ENCODE assay signal across 30 cellular contexts in genomic region chr17:75622071-75622470, GRCh38. TPM values are rescaled to one million over a fixed set of nuclear protein-coding genes. Genes with fewer than 3 reads are reported as not detected.
DNase-seq lines count a peak whose midpoint lies in the region; ATAC-seq and TF ChIP-seq lines count a peak whose summit lies in the region.
"Had no signal": no experiment of that assay in that cellular context is flagged by ENCODE, and none has a peak within 500 bp of the region (broad histone marks: within the 10 kb centered on the region; RNA-seq: fewer than 3 reads in every experiment).

No MANE protein-coding gene starts in this region.

- TF ChIP-seq CTCF in natural killer cell (IDR thresholded peaks at IDR 0.05) (no peak), right atrium auricular region (IDR thresholded peaks at IDR 0.05) (no peak)

- peaks cover 58% of the 10 kb centered on the region for H3K36me3 ChIP-seq in right atrium auricular region
- H3K36me3 ChIP-seq: brain microvascular endothelial cell had no signal

- H3K9me3 Mint-ChIP-seq in natural killer cell, result no peaks in the 10 kb centered on the region
- H3K9me3 Mint-ChIP-seq in natural killer cell treated with Interleukin-12 subunit alpha and Interleukin-12 subunit beta and Interleukin-15 and Interleukin-18, amount 100 ng/mL, for 72 hours, result no peaks in the 10 kb centered on the region
- H3K9me3 Mint-ChIP-seq in activated T-helper 1 cell treated with anti-CD3 and anti-CD28 coated beads, Interleukin-12 subunit alpha, Interleukin-12 subunit beta, Interleukin-2, Interleukin-4 antibody, amounts not matched to agents 30 ng/mL and 10 ng/mL and 1 ng/mL, durations not matched to agents 14 hours and 24 hours and 36 hours, result no peaks in the 10 kb centered on the region
- H3K9me3 Mint-ChIP-seq in naive thymus-derived CD8-positive, alpha-beta T cell, result no peaks in the 10 kb centered on the region
- H3K9me3 Mint-ChIP-seq: CD8-positive, alpha-beta T cell had no signal

- peak overlapping the region; percentile 0 to 25 for H3K27ac Mint-ChIP-seq in natural killer cell
- H3K27ac Mint-ChIP-seq in natural killer cell treated with Interleukin-12 subunit alpha and Interleukin-12 subunit beta and Interleukin-15 and Interleukin-18, amount 100 ng/mL, for 72 hours, result no peak overlapping the region
- H3K27ac Mint-ChIP-seq in activated T-helper 1 cell treated with anti-CD3 and anti-CD28 coated beads, Interleukin-12 subunit alpha, Interleukin-12 subunit beta, Interleukin-2, Interleukin-4 antibody, amounts not matched to agents 30 ng/mL and 10 ng/mL and 1 ng/mL, durations not matched to agents 14 hours and 24 hours and 36 hours, result peak overlapping the region; percentile 19
- H3K27ac Mint-ChIP-seq in naive thymus-derived CD8-positive, alpha-beta T cell, result peak overlapping the region in 6 of 10 donors; percentile 7 to 87 (median 44)
- H3K27ac Mint-ChIP-seq: activated CD4-positive, alpha-beta T cell treated with anti-CD3 and anti-CD28 coated beads for 36 hours; activated CD8-positive, alpha-beta T cell treated with anti-CD3 and anti-CD28 coated beads, Interleukin-2, amount 10 ng/mL, durations not matched to agents 7 days and 5 days; CD8-positive, alpha-beta T cell had no signal

- no peak overlapping the region for H3K4me3 Mint-ChIP-seq in natural killer cell
- no peak overlapping the region for H3K4me3 Mint-ChIP-seq in natural killer cell treated with Interleukin-12 subunit alpha and Interleukin-12 subunit beta and Interleukin-15 and Interleukin-18, amount 100 ng/mL, for 72 hours
- H3K4me3 Mint-ChIP-seq in activated T-helper 1 cell treated with anti-CD3 and anti-CD28 coated beads, Interleukin-12 subunit alpha, Interleukin-12 subunit beta, Interleukin-2, Interleukin-4 antibody, amounts not matched to agents 30 ng/mL and 10 ng/mL and 1 ng/mL, durations not matched to agents 14 hours and 24 hours and 36 hours, result no peak overlapping the region
- no peak overlapping the region for H3K4me3 Mint-ChIP-seq in naive thymus-derived CD8-positive, alpha-beta T cell
- H3K4me3 Mint-ChIP-seq: activated CD4-positive, alpha-beta T cell treated with anti-CD3 and anti-CD28 coated beads for 36 hours; activated CD8-positive, alpha-beta T cell treated with anti-CD3 and anti-CD28 coated beads, Interleukin-2, amount 10 ng/mL, durations not matched to agents 7 days and 5 days; CD8-positive, alpha-beta T cell had no signal

- POLR2A ChIA-PET in naive thymus-derived CD8-positive, alpha-beta T cell (lab: Charles Lee), result interaction anchor here (0.6 to 1.5 kb wide), 2 partner anchors 11 to 23 kb away, joined by 4 to 5 read pairs; partner anchors contain the start of gene SMIM5

- no peaks in the 10 kb centered on the region for H3K27me3 Mint-ChIP-seq in natural killer cell (ENCODE audit: low read depth in 2 of 2)
- H3K27me3 Mint-ChIP-seq in natural killer cell treated with Interleukin-12 subunit alpha and Interleukin-12 subunit beta and Interleukin-15 and Interleukin-18, amount 100 ng/mL, for 72 hours, result no peaks in the 10 kb centered on the region
- H3K27me3 Mint-ChIP-seq in activated T-helper 1 cell treated with anti-CD3 and anti-CD28 coated beads, Interleukin-12 subunit alpha, Interleukin-12 subunit beta, Interleukin-2, Interleukin-4 antibody, amounts not matched to agents 30 ng/mL and 10 ng/mL and 1 ng/mL, durations not matched to agents 14 hours and 24 hours and 36 hours (ENCODE audit: insufficient read depth), result no peaks in the 10 kb centered on the region
- no peaks in the 10 kb centered on the region for H3K27me3 Mint-ChIP-seq in naive thymus-derived CD8-positive, alpha-beta T cell
- H3K27me3 Mint-ChIP-seq: activated CD4-positive, alpha-beta T cell treated with anti-CD3 and anti-CD28 coated beads for 36 hours had no signal

- H3K27me3 ChIP-seq in right atrium auricular region, result no peaks in the 10 kb centered on the region
- H3K27me3 ChIP-seq: brain microvascular endothelial cell, dorsolateral prefrontal cortex, gastroesophageal sphincter, suprapubic skin, upper lobe of right lung had no signal

- no peak for DNase-seq in natural killer cell
- DNase-seq in natural killer cell treated with Interleukin-12 subunit alpha and Interleukin-12 subunit beta and Interleukin-15 and Interleukin-18, amount 100 ng/mL, for 72 hours (ENCODE audit: low spot score), result no peak
- no peak for DNase-seq in activated T-helper 1 cell treated with anti-CD3 and anti-CD28 coated beads, Interleukin-12 subunit alpha, Interleukin-12 subunit beta, Interleukin-2, Interleukin-4 antibody, amounts not matched to agents 30 ng/mL and 10 ng/mL and 1 ng/mL, durations not matched to agents 14 hours and 24 hours and 36 hours (ENCODE audit: low spot score)
- no peak for DNase-seq in naive thymus-derived CD8-positive, alpha-beta T cell
- DNase-seq in right atrium auricular region (ENCODE audit: low spot score), result no peak
- no peak for DNase-seq in activated effector memory CD4-positive, alpha-beta T cell treated with anti-CD3 and anti-CD28 coated beads, Interleukin-2, amount 50 U/mL, for 16 hours
- DNase-seq: activated CD4-positive, alpha-beta T cell treated with anti-CD3 and anti-CD28 coated beads for 36 hours; activated CD8-positive, alpha-beta T cell treated with anti-CD3 and anti-CD28 coated beads, Interleukin-2, amount 10 ng/mL, durations not matched to agents 7 days and 5 days; activated gamma-delta T cell; amniotic stem cell; brain microvascular endothelial cell; dorsolateral prefrontal cortex; hippocampal formation; left cardiac atrium; mammary epithelial cell; NCI-H1048; NCI-H1694; NCI-H446; NCI-H748 treated with DMSO at 0.1 percent for 48 hours; SHP77 treated with DMSO at 0.1 percent for 48 hours; stimulated activated CD4-positive, alpha-beta T cell treated with anti-CD3 and anti-CD28 coated beads, Interleukin-4, amount 100 ng/mL, for 4 hours; upper lobe of right lung had no signal

- no peak overlapping the region for H3K4me3 ChIP-seq in right atrium auricular region
- H3K4me3 ChIP-seq: dorsolateral prefrontal cortex, gastroesophageal sphincter, psoas muscle, suprapubic skin, upper lobe of right lung had no signal

- H3K9me3 ChIP-seq in right atrium auricular region, result no peaks in the 10 kb centered on the region
- H3K9me3 ChIP-seq: gastroesophageal sphincter, psoas muscle, suprapubic skin, upper lobe of right lung had no signal

- H3K27ac ChIP-seq in right atrium auricular region, result no peak overlapping the region
- H3K27ac ChIP-seq: brain microvascular endothelial cell, dorsolateral prefrontal cortex, gastroesophageal sphincter, psoas muscle, suprapubic skin, upper lobe of right lung had no signal

- H3K4me1 Mint-ChIP-seq in natural killer cell, result no peaks in the 10 kb centered on the region
- peaks cover 0 to 2% of the 10 kb centered on the region in 2 donors for H3K4me1 Mint-ChIP-seq in natural killer cell treated with Interleukin-12 subunit alpha and Interleukin-12 subunit beta and Interleukin-15 and Interleukin-18, amount 100 ng/mL, for 72 hours (ENCODE audit: low read depth in 2 of 2)
- H3K4me1 Mint-ChIP-seq in activated T-helper 1 cell treated with anti-CD3 and anti-CD28 coated beads, Interleukin-12 subunit alpha, Interleukin-12 subunit beta, Interleukin-2, Interleukin-4 antibody, amounts not matched to agents 30 ng/mL and 10 ng/mL and 1 ng/mL, durations not matched to agents 14 hours and 24 hours and 36 hours (ENCODE audit: low read depth), result no peaks in the 10 kb centered on the region
- peaks cover 0 to 3% (median 1%) of the 10 kb centered on the region in 4 donors for H3K4me1 Mint-ChIP-seq in naive thymus-derived CD8-positive, alpha-beta T cell
- H3K4me1 Mint-ChIP-seq: activated CD4-positive, alpha-beta T cell treated with anti-CD3 and anti-CD28 coated beads for 36 hours had no signal

- intact Hi-C loops in natural killer cell (cut with micrococcal nuclease), result no loop called here
- intact Hi-C loops in activated T-helper 1 cell treated with anti-CD3 and anti-CD28 coated beads, Interleukin-12 subunit alpha, Interleukin-12 subunit beta, Interleukin-2, Interleukin-4 antibody, amounts not matched to agents 30 ng/mL and 10 ng/mL and 1 ng/mL, durations not matched to agents 14 hours and 24 hours and 36 hours (cut with micrococcal nuclease), result no loop called here

- ATAC-seq in natural killer cell (no peak), HG02623 (IDR thresholded peaks at IDR 0.05; ENCODE audit: unreplicated experiment) (no peak)
- no peak for ATAC-seq in natural killer cell treated with Interleukin-12 subunit alpha and Interleukin-12 subunit beta and Interleukin-15 and Interleukin-18, amount 100 ng/mL, for 72 hours
- ATAC-seq in naive thymus-derived CD8-positive, alpha-beta T cell, result no peak
- ATAC-seq: activated CD4-positive, alpha-beta T cell treated with anti-CD3 and anti-CD28 coated beads for 36 hours; activated CD8-positive, alpha-beta T cell treated with anti-CD3 and anti-CD28 coated beads, Interleukin-2, amount 10 ng/mL, durations not matched to agents 7 days and 5 days; CD8-positive, alpha-beta T cell; gastroesophageal sphincter; left cardiac atrium; psoas muscle; upper lobe of right lung had no signal

- no peaks in the 10 kb centered on the region for H3K36me3 Mint-ChIP-seq in natural killer cell
- H3K36me3 Mint-ChIP-seq in natural killer cell treated with Interleukin-12 subunit alpha and Interleukin-12 subunit beta and Interleukin-15 and Interleukin-18, amount 100 ng/mL, for 72 hours, result no peaks in the 10 kb centered on the region
- H3K36me3 Mint-ChIP-seq in activated T-helper 1 cell treated with anti-CD3 and anti-CD28 coated beads, Interleukin-12 subunit alpha, Interleukin-12 subunit beta, Interleukin-2, Interleukin-4 antibody, amounts not matched to agents 30 ng/mL and 10 ng/mL and 1 ng/mL, durations not matched to agents 14 hours and 24 hours and 36 hours (ENCODE audit: low read depth), result no peaks in the 10 kb centered on the region
- peaks cover 0 to 22% (median 0%) of the 10 kb centered on the region in 3 donors for H3K36me3 Mint-ChIP-seq in naive thymus-derived CD8-positive, alpha-beta T cell

- no peaks in the 10 kb centered on the region for H3K4me1 ChIP-seq in right atrium auricular region
- H3K4me1 ChIP-seq: gastroesophageal sphincter, suprapubic skin, upper lobe of right lung had no signal

RNA-seq across cellular contexts. Expression of gene SMIM5, which starts 11.2 kb away (rescaled TPM):
- total RNA-seq in natural killer cell (1 to 10 TPM in 2 of 3 donors, under 1 TPM in 1; 0.95 to 2.0 (median 1.5) TPM), right atrium auricular region (10 to 100 TPM in 1 of 2 donors, 1 to 10 TPM in 1; 6.4 to 12.0 TPM)
- under 1 TPM; 0.29 to 0.36 TPM for total RNA-seq in natural killer cell treated with Interleukin-12 subunit alpha and Interleukin-12 subunit beta and Interleukin-15 and Interleukin-18, amount 100 ng/mL, for 72 hours
- total RNA-seq in activated T-helper 1 cell treated with anti-CD3 and anti-CD28 coated beads, Interleukin-12 subunit alpha, Interleukin-12 subunit beta, Interleukin-2, Interleukin-4 antibody, amounts not matched to agents 30 ng/mL and 10 ng/mL and 1 ng/mL, durations not matched to agents 14 hours and 24 hours and 36 hours, result 0.05 TPM in 1 of 2 replicates, not detected in the other
- 1 to 10 TPM in 1 of 2 experiments, under 1 TPM in 1; 0.82 to 1.3 TPM for total RNA-seq in naive thymus-derived CD8-positive, alpha-beta T cell
- polyA plus RNA-seq in naive thymus-derived CD8-positive, alpha-beta T cell, result under 1 TPM in 2 of 3 donors, not detected in 1; 0.06 to 0.13 TPM
- total RNA-seq: A673, Daoy, HT1080, mammary epithelial cell had no signal

RNA-seq across cellular contexts. Expression of gene MYO15B, which starts 34.5 kb away (rescaled TPM):
- total RNA-seq in natural killer cell (100 to 1,000 TPM; 336 to 372 (median 339) TPM), right atrium auricular region (10 to 100 TPM; 29.3 to 34.3 TPM)
- total RNA-seq in natural killer cell treated with Interleukin-12 subunit alpha and Interleukin-12 subunit beta and Interleukin-15 and Interleukin-18, amount 100 ng/mL, for 72 hours, result 10 to 100 TPM; 49.0 to 66.7 TPM
- 16.2 and 18.1 TPM in 2 replicates for total RNA-seq in activated T-helper 1 cell treated with anti-CD3 and anti-CD28 coated beads, Interleukin-12 subunit alpha, Interleukin-12 subunit beta, Interleukin-2, Interleukin-4 antibody, amounts not matched to agents 30 ng/mL and 10 ng/mL and 1 ng/mL, durations not matched to agents 14 hours and 24 hours and 36 hours
- total RNA-seq in naive thymus-derived CD8-positive, alpha-beta T cell, result 100 to 1,000 TPM; 412 to 418 TPM
- 1 to 10 TPM; 1.9 to 3.2 (median 2.5) TPM for polyA plus RNA-seq in naive thymus-derived CD8-positive, alpha-beta T cell

RNA-seq across cellular contexts. Expression of gene RECQL5, which starts 44.9 kb away (rescaled TPM):
- total RNA-seq in natural killer cell (10 to 100 TPM; 33.4 to 39.1 (median 34.3) TPM), right atrium auricular region (1 to 10 TPM; 6.2 to 7.1 TPM)
- 10 to 100 TPM; 32.6 to 59.7 TPM for total RNA-seq in natural killer cell treated with Interleukin-12 subunit alpha and Interleukin-12 subunit beta and Interleukin-15 and Interleukin-18, amount 100 ng/mL, for 72 hours
- total RNA-seq in activated T-helper 1 cell treated with anti-CD3 and anti-CD28 coated beads, Interleukin-12 subunit alpha, Interleukin-12 subunit beta, Interleukin-2, Interleukin-4 antibody, amounts not matched to agents 30 ng/mL and 10 ng/mL and 1 ng/mL, durations not matched to agents 14 hours and 24 hours and 36 hours, result 29.9 and 34.1 TPM in 2 replicates
- 10 to 100 TPM; 76.0 to 79.0 TPM for total RNA-seq in naive thymus-derived CD8-positive, alpha-beta T cell
- polyA plus RNA-seq in naive thymus-derived CD8-positive, alpha-beta T cell, result 10 to 100 TPM; 12.3 to 23.4 (median 19.3) TPM

RNA-seq across cellular contexts. Expression of gene SAP30BP, which starts 45.1 kb away (rescaled TPM):
- total RNA-seq in natural killer cell, result 100 to 1,000 TPM; 234 to 246 (median 240) TPM
- total RNA-seq in natural killer cell treated with Interleukin-12 subunit alpha and Interleukin-12 subunit beta and Interleukin-15 and Interleukin-18, amount 100 ng/mL, for 72 hours, result 100 to 1,000 TPM; 129 TPM
- 113 and 117 TPM in 2 replicates for total RNA-seq in activated T-helper 1 cell treated with anti-CD3 and anti-CD28 coated beads, Interleukin-12 subunit alpha, Interleukin-12 subunit beta, Interleukin-2, Interleukin-4 antibody, amounts not matched to agents 30 ng/mL and 10 ng/mL and 1 ng/mL, durations not matched to agents 14 hours and 24 hours and 36 hours
- total RNA-seq in naive thymus-derived CD8-positive, alpha-beta T cell, result 100 to 1,000 TPM in 1 of 2 experiments, 10 to 100 TPM in 1; 99.2 to 121 TPM
- 10 to 100 TPM; 57.8 to 72.0 (median 69.6) TPM for polyA plus RNA-seq in naive thymus-derived CD8-positive, alpha-beta T cell
- total RNA-seq in right atrium auricular region, result 10 to 100 TPM; 28.5 to 44.6 TPM

Comparison
In these comparisons a context has a peak if more than half of its experiments do, and no peak if none do; other contexts are left out.
1. H3K27ac Mint-ChIP-seq: peak in natural killer cell (2 of 2), activated T-helper 1 cell treated with anti-CD3 and anti-CD28 coated beads, Interleukin-12 subunit alpha, Interleukin-12 subunit beta, Interleukin-2, Interleukin-4 antibody, amounts not matched to agents 30 ng/mL and 10 ng/mL and 1 ng/mL, durations not matched to agents 14 hours and 24 hours and 36 hours (single experiment) and naive thymus-derived CD8-positive, alpha-beta T cell (6 of 10); none in natural killer cell treated with Interleukin-12 subunit alpha and Interleukin-12 subunit beta and Interleukin-15 and Interleukin-18, amount 100 ng/mL, for 72 hours (0 of 2).
2. RNA of gene MYO15B, which starts 34.5 kb away (total RNA-seq): 412 to 418 TPM in naive thymus-derived CD8-positive, alpha-beta T cell and 336 to 372 TPM in natural killer cell; 49.0 to 66.7 TPM in natural killer cell treated with Interleukin-12 subunit alpha and Interleukin-12 subunit beta and Interleukin-15 and Interleukin-18, amount 100 ng/mL, for 72 hours, 29.3 to 34.3 TPM in right atrium auricular region and 16.2 to 18.1 TPM in activated T-helper 1 cell treated with anti-CD3 and anti-CD28 coated beads, Interleukin-12 subunit alpha, Interleukin-12 subunit beta, Interleukin-2, Interleukin-4 antibody, amounts not matched to agents 30 ng/mL and 10 ng/mL and 1 ng/mL, durations not matched to agents 14 hours and 24 hours and 36 hours; every median in the first group is over 4 times any median in the second.